In the genomic region with DNA sequence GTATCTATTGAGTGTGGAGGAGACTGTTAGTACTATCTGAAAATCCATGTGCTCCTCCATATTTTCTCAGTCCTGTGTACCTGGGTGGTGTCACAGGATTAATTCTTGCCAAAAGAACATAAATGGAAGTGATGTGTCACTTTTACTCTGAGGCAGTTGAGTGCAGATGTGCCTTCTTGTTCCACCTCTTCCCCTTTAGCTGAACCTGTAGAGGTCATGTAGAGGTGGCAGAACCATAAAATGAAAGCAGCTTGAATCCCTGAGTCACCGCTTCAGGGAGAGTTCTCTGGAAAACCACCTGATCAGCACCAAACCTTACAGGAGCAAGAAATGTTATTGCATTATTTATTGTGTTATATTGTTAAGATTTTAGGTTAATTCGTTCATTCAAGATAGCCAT, we compare ENCODE assay signal across 16 cellular contexts. TPM values are rescaled to one million over a fixed set of nuclear protein-coding genes. Genes with fewer than 3 reads are reported as not detected.
DNase-seq lines count a peak whose midpoint lies in the region; ATAC-seq and TF ChIP-seq lines count a peak whose summit lies in the region.
"Had no signal": no experiment of that assay in that cellular context is flagged by ENCODE, and none has a peak within 500 bp of the region (broad histone marks: within the 10 kb centered on the region; RNA-seq: fewer than 3 reads in every experiment).

No MANE protein-coding gene starts in this region.

- H3K4me1 ChIP-seq in MM.1S (ENCODE audit: low read length) = no peaks in the 10 kb centered on the region
- H3K4me1 ChIP-seq: pancreas had no signal

- H3K9me3 ChIP-seq in MM.1S (replicated peaks; ENCODE audit: insufficient read depth, low read length) = no peaks in the 10 kb centered on the region
- H3K9me3 ChIP-seq: pancreas had no signal

- in situ Hi-C loops in ACHN (cut with HindIII; ENCODE audit: low pct_ligation_motif_present, low pct_unique_long_range_greater_than_20kb, low sequenced_read_pairs) = no loop called here

- no peaks in the 10 kb centered on the region for H3K36me3 ChIP-seq in MM.1S (replicated peaks; ENCODE audit: insufficient read depth, low read length)
- H3K36me3 ChIP-seq: pancreas had no signal

- no peak overlapping the region for H3K9ac ChIP-seq in MM.1S (ENCODE audit: low read length)

- H3K27ac ChIP-seq in MM.1S (ENCODE audit: low read length) = no peak overlapping the region
- H3K27ac ChIP-seq: pancreas had no signal

- no peak overlapping the region for H3K4me2 ChIP-seq in MM.1S (ENCODE audit: low read depth, low read length)
- H3K4me2 ChIP-seq: GM23338 had no signal

- ATAC-seq in HG03565 (IDR thresholded peaks at IDR 0.05; ENCODE audit: unreplicated experiment) = no peak
- ATAC-seq: GM23338; pancreas; Right ventricle myocardium inferior; stimulated activated naive B cell treated with anti-CD40 and anti-IgM and Interleukin-4, amounts not matched to agents 10 μg/mL and 1 μg/mL and 100 μg/mL, for 72 hours had no signal

- no peaks in the 10 kb centered on the region for H3K27me3 ChIP-seq in MM.1S (replicated peaks; ENCODE audit: insufficient read depth, low read length)
- H3K27me3 ChIP-seq: pancreas had no signal

- TF ChIP-seq CTCF in MM.1S (IDR thresholded peaks at IDR 0.05; ENCODE audit: low read length) = no peak

- H2AFZ ChIP-seq in MM.1S (ENCODE audit: low read length) = no peak overlapping the region
- H2AFZ ChIP-seq: GM23338 had no signal

- no peaks in the 10 kb centered on the region for H3K9me2 ChIP-seq in MM.1S (replicated peaks; ENCODE audit: insufficient read depth, low read length)

- DNase-seq in ACHN (peak; percentile 35), HT-29 (ENCODE audit: low spot score) (peak; percentile 46), astrocyte of the hippocampus (ENCODE audit: low read depth, low spot score) (peak; percentile 13), iris pigment epithelial cell (ENCODE audit: low read depth) (peak; percentile 74), NCI-H1694 treated with DMSO at 0.1 percent for 48 hours (lab: John Stamatoyannopoulos, UW) (no peak), Ammon's horn (ENCODE audit: low spot score) (no peak), MM.1S (no peak)
- DNase-seq: activated CD4-positive, alpha-beta T cell treated with anti-CD3 and anti-CD28 coated beads for 1 hour; kidney; NCI-H526 treated with DMSO at 0.1 percent for 48 hours; pancreas; stimulated activated naive B cell treated with anti-CD40 and anti-IgM and Interleukin-4, amounts not matched to agents 10 μg/mL and 1 μg/mL and 100 μg/mL, for 72 hours; trophoblast cell had no signal

- H3K4me3 ChIP-seq in MM.1S (ENCODE audit: low read length) = no peak overlapping the region
- H3K4me3 ChIP-seq: GM23338, pancreas had no signal

- no peaks in the 10 kb centered on the region for H3K79me2 ChIP-seq in MM.1S (ENCODE audit: low read length)

- no peaks in the 10 kb centered on the region for H3F3A ChIP-seq in MM.1S (ENCODE audit: insufficient read depth, low read length)

- no peaks in the 10 kb centered on the region for H4K20me1 ChIP-seq in MM.1S (ENCODE audit: insufficient read depth, low read length)

RNA-seq across cellular contexts. Expression of gene SLC25A3, which starts 14.7 kb away (rescaled TPM):
- 575 and 586 TPM in 2 replicates for total RNA-seq in HT-29 (2014; rRNA removed; shearing (Covaris generic))

Comparison
In these comparisons a context has a peak if more than half of its experiments do, and no peak if none do; other contexts are left out.
1. DNase-seq: peak in ACHN (single experiment), HT-29 (single experiment), astrocyte of the hippocampus (single experiment) and iris pigment epithelial cell (single experiment); none in NCI-H1694 treated with DMSO at 0.1 percent for 48 hours (single experiment), Ammon's horn (single experiment) and MM.1S (single experiment).